In genomic region chr2:149219853-149220252, GRCh38 we compare ENCODE assay signal across 25 cellular contexts.
DNase-seq lines count a peak whose midpoint lies in the region; ATAC-seq lines count a peak whose summit lies in the region.
"Had no signal": no experiment of that assay in that cellular context is flagged by ENCODE, and none has a peak within 500 bp of the region (broad histone marks: within the 10 kb centered on the region; RNA-seq: fewer than 3 reads in every experiment).

No MANE protein-coding gene starts in this region.

- no peak overlapping the region for H2BK5ac ChIP-seq in trophoblast cell (ENCODE audit: low read depth, low read length, poor library complexity)

- peak overlapping the region; percentile 56 for H3K27ac ChIP-seq in trophoblast cell (ENCODE audit: low read depth, low read length)
- H3K27ac ChIP-seq: esophagus squamous epithelium, HL-60, lower lobe of right lung had no signal

- H4K91ac ChIP-seq in trophoblast cell (ENCODE audit: low read depth, low read length): no peak overlapping the region

- H3K14ac ChIP-seq in trophoblast cell (ENCODE audit: low read length): no peak overlapping the region

- in situ Hi-C loops in SK-MEL-5 (cut with HindIII; ENCODE audit: low pct_unique_long_range_greater_than_20kb, low sequenced_read_pairs): no loop called here

- no peak overlapping the region for H2AFZ ChIP-seq in trophoblast cell (ENCODE audit: insufficient read depth, low read length, poor library complexity)

- H3K4me2 ChIP-seq in trophoblast cell (ENCODE audit: low read length): no peak overlapping the region

- H2BK12ac ChIP-seq in trophoblast cell (ENCODE audit: low read length): no peak overlapping the region

- H3K18ac ChIP-seq in trophoblast cell (ENCODE audit: low read length): no peak overlapping the region

- H3K36me3 ChIP-seq in trophoblast cell (ENCODE audit: control insufficient read depth in 1 of 2, insufficient read depth in 2 of 2, low read length in 2 of 2): peaks cover 0 to 4% of the 10 kb centered on the region in 2 experiments
- H3K36me3 ChIP-seq: esophagus squamous epithelium, lower lobe of right lung had no signal

- DNase-seq in COLO829 (ENCODE audit: low spot score): peak; percentile 52
- peak; percentile 53 for DNase-seq in SK-MEL-5 (ENCODE audit: low read depth, low spot score)
- peak; percentile 98 for DNase-seq in foreskin melanocyte
- peak in 1 of 2 donors; percentile 22 for DNase-seq in trophoblast cell
- no peak for DNase-seq in NCI-H1694 treated with DMSO at 0.1 percent for 48 hours (lab: John Stamatoyannopoulos, UW)
- DNase-seq: activated CD4-positive, alpha-beta memory T cell treated with anti-CD3 and anti-CD28 coated beads, Interleukin-2, amount 10 ng/mL, durations not matched to agents 7 days and 5 days; activated CD8-positive, alpha-beta memory T cell treated with anti-CD3 and anti-CD28 coated beads, Interleukin-2, amount 50 U/mL, for 4 hours; activated naive CD4-positive, alpha-beta T cell treated with anti-CD3 and anti-CD28 coated beads for 36 hours; CD4-positive, alpha-beta memory T cell; dermis blood vessel endothelial cell; esophagus squamous epithelium; H7; Karpas-422; lower lobe of right lung; MV-4-11; NCI-H146; NCI-H2171 treated with DMSO at 0.1 percent for 48 hours; NCI-H524 treated with DMSO at 0.1 percent for 48 hours; PC-3; stimulated activated naive B cell treated with anti-CD40 and anti-IgM and Interleukin-4, amounts not matched to agents 10 μg/mL and 1 μg/mL and 100 μg/mL, for 72 hours had no signal

- no peak overlapping the region for H2AK5ac ChIP-seq in trophoblast cell (ENCODE audit: low read length)

- WGBS in trophoblast cell (ENCODE audit: extremely low coverage, insufficient coverage, insufficient read length): no CpG with 5 or more reads among the region's 3 CpGs

- H2BK120ac ChIP-seq in trophoblast cell (ENCODE audit: insufficient read depth, low read length, poor library complexity): no peak overlapping the region

- ATAC-seq in GM21529 (IDR thresholded peaks at IDR 0.05; ENCODE audit: unreplicated experiment): no peak
- no peak for ATAC-seq in GM21619 (IDR thresholded peaks at IDR 0.05; ENCODE audit: unreplicated experiment)
- ATAC-seq in HG03432 (IDR thresholded peaks at IDR 0.05; ENCODE audit: unreplicated experiment): no peak
- ATAC-seq: HepG2; lower lobe of right lung; PC-3; stimulated activated naive B cell treated with anti-CD40 and anti-IgM and Interleukin-4, amounts not matched to agents 10 μg/mL and 1 μg/mL and 100 μg/mL, for 72 hours had no signal

- no peaks in the 10 kb centered on the region for H3K79me2 ChIP-seq in trophoblast cell (ENCODE audit: control insufficient read depth, insufficient read depth, low read length, poor library complexity)

- H3K9ac ChIP-seq in trophoblast cell (ENCODE audit: low read length): no peak overlapping the region

- H3K79me1 ChIP-seq in trophoblast cell (ENCODE audit: low read length): peaks cover 7% of the 10 kb centered on the region

- H4K12ac ChIP-seq in trophoblast cell (ENCODE audit: low read depth, low read length): no peak overlapping the region

- H4K8ac ChIP-seq in trophoblast cell (ENCODE audit: low read depth, low read length): no peak overlapping the region

- H3K4ac ChIP-seq in trophoblast cell (ENCODE audit: low read depth, low read length): no peak overlapping the region

- H3K4me1 ChIP-seq in trophoblast cell (ENCODE audit: control insufficient read depth in 1 of 2, insufficient read depth in 2 of 2, low read length in 2 of 2): peaks cover 13 to 21% of the 10 kb centered on the region in 2 experiments
- H3K4me1 ChIP-seq: lower lobe of right lung had no signal

- no peak overlapping the region for H3K23ac ChIP-seq in trophoblast cell (ENCODE audit: low read length)

- H3K27me3 ChIP-seq in trophoblast cell (ENCODE audit: insufficient read depth, low read length): no peaks in the 10 kb centered on the region
- H3K27me3 ChIP-seq: esophagus squamous epithelium had no signal

- H3K4me3 ChIP-seq in trophoblast cell (ENCODE audit: low read depth, low read length): no peak overlapping the region
- H3K4me3 ChIP-seq: esophagus squamous epithelium, lower lobe of right lung had no signal

- H3K9me3 ChIP-seq in trophoblast cell (ENCODE audit: insufficient read depth, low read depth, low read length): no peaks in the 10 kb centered on the region
- H3K9me3 ChIP-seq: esophagus squamous epithelium, lower lobe of right lung had no signal
